18 cellular contexts compared by ENCODE assay signal in the genomic region with DNA sequence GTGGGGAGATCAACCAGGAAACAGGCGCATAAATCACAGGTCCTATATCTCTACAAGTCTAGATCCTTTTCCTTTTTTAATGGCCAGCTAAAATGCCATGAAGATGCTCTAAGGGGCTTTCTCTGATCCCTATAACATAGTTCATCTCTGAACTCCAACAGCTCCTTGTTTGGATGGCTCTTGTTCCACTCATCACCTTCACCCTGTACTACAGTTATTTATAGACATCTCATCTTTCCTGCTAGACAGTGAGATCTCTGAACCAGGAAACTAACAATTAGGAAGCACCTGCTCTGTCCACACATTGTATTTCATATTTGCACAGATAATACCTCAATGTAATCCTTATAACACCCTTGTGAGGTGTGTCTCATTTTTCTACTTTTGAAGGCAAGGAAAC. TPM values are rescaled to one million over a fixed set of nuclear protein-coding genes. Genes with fewer than 3 reads are reported as not detected.
DNase-seq lines count a peak whose midpoint lies in the region; ATAC-seq and TF ChIP-seq lines count a peak whose summit lies in the region.
"Had no signal": no experiment of that assay in that cellular context is flagged by ENCODE, and none has a peak within 500 bp of the region (broad histone marks: within the 10 kb centered on the region; RNA-seq: fewer than 3 reads in every experiment).

No MANE protein-coding gene starts in this region.

- 72 to 80% methylated on average over 1 of the region's 1 CpG for WGBS in heart right ventricle, 2 donors

- H3K27me3 ChIP-seq in right atrium auricular region: no peaks in the 10 kb centered on the region
- H3K27me3 ChIP-seq in heart right ventricle: no peaks in the 10 kb centered on the region
- no peaks in the 10 kb centered on the region for H3K27me3 ChIP-seq in skeletal muscle tissue (ENCODE audit: control insufficient read depth in 3 of 3, insufficient read depth in 3 of 3, low read length in 3 of 3)
- H3K27me3 ChIP-seq in Caco-2 (replicated peaks; ENCODE audit: control insufficient read depth, insufficient read depth, low read length): no peaks in the 10 kb centered on the region
- H3K27me3 ChIP-seq: BE2C had no signal

- no peak overlapping the region for H3K4me3 ChIP-seq in right atrium auricular region
- H3K4me3 ChIP-seq in heart right ventricle: no peak overlapping the region
- H3K4me3 ChIP-seq in skeletal muscle tissue (ENCODE audit: low read length in 3 of 3): no peak overlapping the region
- H3K4me3 ChIP-seq in Caco-2 (ENCODE audit: low read depth, low read length): no peak overlapping the region
- H3K4me3 ChIP-seq: PC-9 had no signal

- ATAC-seq in Right ventricle myocardium inferior: peak; percentile 86
- peak; percentile 71 to 95 (median 88) for ATAC-seq in heart right ventricle

- no peaks in the 10 kb centered on the region for H3K9me3 Mint-ChIP-seq in activated T-helper 2 cell treated with anti-CD3 and anti-CD28 coated beads, Interferon-gamma antibody, Interleukin-2, Interleukin-4, amounts not matched to agents 10 μg/mL and 5 μg/mL and 100 μg/mL, durations not matched to agents 14 hours and 24 hours and 36 hours
- no peaks in the 10 kb centered on the region for H3K9me3 Mint-ChIP-seq in Caco-2 (ENCODE audit: unreplicated experiment)

- H3K9ac ChIP-seq in skeletal muscle tissue (ENCODE audit: low read depth in 1 of 3, low read length in 3 of 3): no peak overlapping the region

- POLR2A ChIA-PET in Caco-2 (lab: Charles Lee): no interaction called here

- no peaks in the 10 kb centered on the region for H3K36me3 Mint-ChIP-seq in activated T-helper 2 cell treated with anti-CD3 and anti-CD28 coated beads, Interferon-gamma antibody, Interleukin-2, Interleukin-4, amounts not matched to agents 10 μg/mL and 5 μg/mL and 100 μg/mL, durations not matched to agents 14 hours and 24 hours and 36 hours (ENCODE audit: low read depth)
- no peaks in the 10 kb centered on the region for H3K36me3 Mint-ChIP-seq in Caco-2 (ENCODE audit: insufficient read depth, unreplicated experiment)
- H3K36me3 Mint-ChIP-seq: CD4-positive, alpha-beta memory T cell had no signal

- H3K4me1 Mint-ChIP-seq in activated T-helper 2 cell treated with anti-CD3 and anti-CD28 coated beads, Interferon-gamma antibody, Interleukin-2, Interleukin-4, amounts not matched to agents 10 μg/mL and 5 μg/mL and 100 μg/mL, durations not matched to agents 14 hours and 24 hours and 36 hours (ENCODE audit: low read depth): no peaks in the 10 kb centered on the region
- H3K4me1 Mint-ChIP-seq in Caco-2 (ENCODE audit: low read depth, unreplicated experiment): no peaks in the 10 kb centered on the region
- H3K4me1 Mint-ChIP-seq: CD4-positive, alpha-beta memory T cell had no signal

- no TSS peak for BruUV-seq in Caco-2 (replicated peaks; lab: Mats Ljungman, UMichigan)

- H3K27ac Mint-ChIP-seq in activated T-helper 2 cell treated with anti-CD3 and anti-CD28 coated beads, Interferon-gamma antibody, Interleukin-2, Interleukin-4, amounts not matched to agents 10 μg/mL and 5 μg/mL and 100 μg/mL, durations not matched to agents 14 hours and 24 hours and 36 hours: no peak overlapping the region
- H3K27ac Mint-ChIP-seq in Caco-2 (ENCODE audit: unreplicated experiment): no peak overlapping the region
- H3K27ac Mint-ChIP-seq: CD4-positive, alpha-beta memory T cell had no signal

- H3K36me3 ChIP-seq in right atrium auricular region: no peaks in the 10 kb centered on the region
- H3K36me3 ChIP-seq in heart right ventricle: no peaks in the 10 kb centered on the region
- no peaks in the 10 kb centered on the region for H3K36me3 ChIP-seq in skeletal muscle tissue (ENCODE audit: control insufficient read depth in 3 of 3, insufficient read depth in 3 of 3, low read length in 3 of 3)
- no peaks in the 10 kb centered on the region for H3K36me3 ChIP-seq in Caco-2 (ENCODE audit: control insufficient read depth, insufficient read depth, low read length)
- H3K36me3 ChIP-seq: BE2C had no signal

- CTCF ChIA-PET in Caco-2 (lab: Charles Lee): no interaction called here

- intact Hi-C loops in Right ventricle myocardium inferior (cut with DNase I) (loop anchor here (10.0 kb wide), 1 partner anchor 450 kb away; no protein-coding TSS in a partner anchor), heart right ventricle (cut with DNase I) (no loop called here), Caco-2 (cut with micrococcal nuclease; ENCODE audit: unreplicated experiment) (no loop called here)
- intact Hi-C loops in activated T-helper 2 cell treated with anti-CD3 and anti-CD28 coated beads, Interferon-gamma antibody, Interleukin-2, Interleukin-4, amounts not matched to agents 10 μg/mL and 5 μg/mL and 100 μg/mL, durations not matched to agents 14 hours and 24 hours and 36 hours (cut with micrococcal nuclease): no loop called here

- no peak overlapping the region for H3K4me3 Mint-ChIP-seq in activated T-helper 2 cell treated with anti-CD3 and anti-CD28 coated beads, Interferon-gamma antibody, Interleukin-2, Interleukin-4, amounts not matched to agents 10 μg/mL and 5 μg/mL and 100 μg/mL, durations not matched to agents 14 hours and 24 hours and 36 hours (ENCODE audit: low read depth)
- H3K4me3 Mint-ChIP-seq in Caco-2 (ENCODE audit: unreplicated experiment): no peak overlapping the region
- H3K4me3 Mint-ChIP-seq: CD4-positive, alpha-beta memory T cell had no signal

- no peak for TF ChIP-seq CTCF in right atrium auricular region (IDR thresholded peaks at IDR 0.05)
- TF ChIP-seq CTCF in heart right ventricle (IDR thresholded peaks at IDR 0.05): no peak
- no peak for TF ChIP-seq CTCF in Caco-2 (IDR thresholded peaks at IDR 0.05; ENCODE audit: insufficient read depth in 1 of 2, low read depth in 1 of 2, low read length in 1 of 2, severe bottlenecking in 1 of 2, unreplicated experiment in 1 of 2)

- H3K27me3 Mint-ChIP-seq in activated T-helper 2 cell treated with anti-CD3 and anti-CD28 coated beads, Interferon-gamma antibody, Interleukin-2, Interleukin-4, amounts not matched to agents 10 μg/mL and 5 μg/mL and 100 μg/mL, durations not matched to agents 14 hours and 24 hours and 36 hours (ENCODE audit: low read depth): no peaks in the 10 kb centered on the region
- no peaks in the 10 kb centered on the region for H3K27me3 Mint-ChIP-seq in Caco-2 (ENCODE audit: insufficient read depth, unreplicated experiment)
- H3K27me3 Mint-ChIP-seq: CD4-positive, alpha-beta memory T cell had no signal

- peak overlapping the region in 1 of 2 donors; percentile 65 for H3K27ac ChIP-seq in right atrium auricular region
- peak overlapping the region; percentile 20 to 88 (median 58) for H3K27ac ChIP-seq in heart right ventricle
- peak overlapping the region; percentile 50 for H3K27ac ChIP-seq in skeletal muscle tissue (ENCODE audit: low read depth, low read length)
- H3K27ac ChIP-seq: PC-9 had no signal

- H3K9me3 ChIP-seq in right atrium auricular region (no peaks in the 10 kb centered on the region), heart right ventricle (no peaks in the 10 kb centered on the region), skeletal muscle tissue (ENCODE audit: control insufficient read depth in 3 of 3, low read length in 3 of 3) (no peaks in the 10 kb centered on the region), Caco-2 (no peaks in the 10 kb centered on the region)
- H3K9me3 ChIP-seq: BE2C had no signal

- H3K4me1 ChIP-seq in right atrium auricular region (peaks cover 0 to 15% of the 10 kb centered on the region in 2 donors), heart right ventricle (peaks cover 0 to 35% (median 5%) of the 10 kb centered on the region in 9 donors), skeletal muscle tissue (ENCODE audit: control insufficient read depth in 3 of 3, insufficient read depth in 3 of 3, low read length in 3 of 3) (peaks cover 4 to 12% (median 6%) of the 10 kb centered on the region in 3 donors), Caco-2 (no peaks in the 10 kb centered on the region)
- H3K4me1 ChIP-seq: BE2C had no signal

- DNase-seq in Right ventricle myocardium inferior (ENCODE audit: missing footprints): no peak
- no peak for DNase-seq in right atrium auricular region (ENCODE audit: low spot score)
- DNase-seq in NCI-H748 (lab: John Stamatoyannopoulos, UW; ENCODE audit: unreplicated experiment): peak; percentile 82
- peak in 1 of 2 donors; percentile 7 for DNase-seq in heart right ventricle
- DNase-seq in iPS-NIHi7 (ENCODE audit: extremely low spot score): no peak
- DNase-seq in activated T-helper 2 cell treated with anti-CD3 and anti-CD28 coated beads, Interferon-gamma antibody, Interleukin-2, Interleukin-4, amounts not matched to agents 10 μg/mL and 5 μg/mL and 100 μg/mL, durations not matched to agents 14 hours and 24 hours and 36 hours (ENCODE audit: low spot score): no peak
- no peak for DNase-seq in Caco-2
- DNase-seq: BE2C; CD4-positive, alpha-beta memory T cell; DMS79; NCI-H2029 treated with DMSO at 0.1 percent for 48 hours; NCI-H2171; NCI-H446; NCI-H526 treated with DMSO at 0.1 percent for 48 hours; PC-9; SW 1271 had no signal

RNA-seq across cellular contexts. Expression of a gene that starts 31.6 kb away (rescaled TPM):
- total RNA-seq in Right ventricle myocardium inferior (1.9 TPM), right atrium auricular region (1 to 10 TPM; 5.0 to 8.1 TPM), heart right ventricle (10 to 100 TPM in 3 of 10 donors, 1 to 10 TPM in 7; 1.3 to 12.8 (median 7.4) TPM), skeletal muscle tissue (under 0.01 TPM), Caco-2 (2022) (not detected in 2 replicates)
- 1 to 10 TPM; 1.2 to 1.8 TPM for polyA plus RNA-seq in heart right ventricle
- not detected in 2 replicates for total RNA-seq in activated T-helper 2 cell treated with anti-CD3 and anti-CD28 coated beads, Interferon-gamma antibody, Interleukin-2, Interleukin-4, amounts not matched to agents 10 μg/mL and 5 μg/mL and 100 μg/mL, durations not matched to agents 14 hours and 24 hours and 36 hours
- total RNA-seq: CD4-positive, alpha-beta memory T cell; LHCN-M2; PC-9 had no signal
- polyA plus RNA-seq: CD4-positive, alpha-beta memory T cell had no signal
